7 cellular contexts compared by ENCODE assay signal in genomic region chr16:88759245-88759975, GRCh38. TPM values are rescaled to one million over a fixed set of nuclear protein-coding genes. Genes with fewer than 3 reads are reported as not detected.
DNase-seq lines count a peak whose midpoint lies in the region; ATAC-seq, FAIRE-seq and TF ChIP-seq lines count a peak whose summit lies in the region.
"Had no signal": no experiment of that assay in that cellular context is flagged by ENCODE, and none has a peak within 500 bp of the region (broad histone marks: within the 10 kb centered on the region; RNA-seq: fewer than 3 reads in every experiment).

No MANE protein-coding gene starts in this region.

- H3K9me3 Mint-ChIP-seq in CD4-positive, alpha-beta memory T cell: no peaks in the 10 kb centered on the region
- H3K9me3 Mint-ChIP-seq in activated B cell treated with CpG ODN at 0.5 μM for 24 hours: no peaks in the 10 kb centered on the region

- H3K27me3 Mint-ChIP-seq in CD4-positive, alpha-beta memory T cell: no peaks in the 10 kb centered on the region
- H3K27me3 Mint-ChIP-seq in activated B cell treated with CpG ODN at 0.5 μM for 24 hours: no peaks in the 10 kb centered on the region

- H3K4me3 ChIP-seq in CD4-positive, alpha-beta memory T cell (ENCODE audit: low read length in 2 of 2): no peak overlapping the region
- no peak overlapping the region for H3K4me3 ChIP-seq in right lobe of liver

- POLR2A ChIA-PET in CD4-positive, alpha-beta memory T cell (lab: Charles Lee; ENCODE audit: partially characterized antibody): interaction anchor here (1.1 to 4.8 kb wide), 7 partner anchors 10 to 43 kb away, joined by 3 to 52 read pairs (median 7); no protein-coding TSS in a partner anchor
- POLR2A ChIA-PET in activated B cell treated with CpG ODN at 0.5 μM for 24 hours (lab: Charles Lee): no interaction called here

- H3K27ac Mint-ChIP-seq in CD4-positive, alpha-beta memory T cell: peak overlapping the region; percentile 82 to 95 (median 90)
- H3K27ac Mint-ChIP-seq in activated B cell treated with CpG ODN at 0.5 μM for 24 hours: no peak overlapping the region

- H3K27me3 ChIP-seq in CD4-positive, alpha-beta memory T cell (ENCODE audit: insufficient read depth, low read length): no peaks in the 10 kb centered on the region
- no peaks in the 10 kb centered on the region for H3K27me3 ChIP-seq in right lobe of liver

- DNase-seq in CD4-positive, alpha-beta memory T cell: peak; percentile 61 to 77 (median 67)
- DNase-seq in activated B cell treated with CpG ODN at 0.5 μM for 24 hours (no peak), right lobe of liver (peak; percentile 86 to 96 (median 96)), urothelium cell line (ENCODE audit: low spot score) (no peak)
- DNase-seq: midbrain had no signal

- peak overlapping the region; percentile 32 for H3K27ac ChIP-seq in CD4-positive, alpha-beta memory T cell (ENCODE audit: low read depth, low read length)
- peak overlapping the region; percentile 34 to 91 (median 79) for H3K27ac ChIP-seq in right lobe of liver

- peaks cover 73% of the 10 kb centered on the region for H3K4me1 ChIP-seq in CD4-positive, alpha-beta memory T cell (ENCODE audit: insufficient read depth, low read length)
- H3K4me1 ChIP-seq in right lobe of liver: peaks cover 0 to 44% (median 23%) of the 10 kb centered on the region in 4 donors

- TF ChIP-seq POLR2A in right lobe of liver (IDR thresholded peaks at IDR 0.05): peak; percentile 47

- peak overlapping the region; percentile 69 to 89 (median 81) for H3K4me3 Mint-ChIP-seq in CD4-positive, alpha-beta memory T cell
- H3K4me3 Mint-ChIP-seq in activated B cell treated with CpG ODN at 0.5 μM for 24 hours: no peak overlapping the region

- H3K9me3 ChIP-seq in CD4-positive, alpha-beta memory T cell (ENCODE audit: control insufficient read depth in 1 of 2, low read length in 2 of 2): no peaks in the 10 kb centered on the region
- H3K9me3 ChIP-seq in right lobe of liver: no peaks in the 10 kb centered on the region

- CTCF ChIA-PET in CD4-positive, alpha-beta memory T cell (lab: Charles Lee; ENCODE audit: partially characterized antibody): interaction anchor here (1.2 to 5.4 kb wide), 7 partner anchors 14 to 99 kb away, joined by 4 to 40 read pairs (median 11); partner anchors contain the start of gene PIEZO1
- CTCF ChIA-PET in activated B cell treated with CpG ODN at 0.5 μM for 24 hours (lab: Charles Lee): interaction anchor here (2.2 kb wide), 1 partner anchor 22 kb away, joined by 11 read pairs; no protein-coding TSS in a partner anchor

- FAIRE-seq in urothelium cell line (lab: Jason Lieb, UNC): no peak

- WGBS in right lobe of liver (ENCODE audit: insufficient coverage, low coverage, low lambda C conversion rate, missing lambda C conversion rate): 6% methylated on average over 12 of the region's 26 CpGs

- TF ChIP-seq CTCF in activated B cell treated with CpG ODN at 0.5 μM for 24 hours (IDR thresholded peaks at IDR 0.05): no peak
- peak; percentile 28 to 67 (median 44) for TF ChIP-seq CTCF in right lobe of liver (IDR thresholded peaks at IDR 0.05)

- H3K36me3 ChIP-seq in CD4-positive, alpha-beta memory T cell (ENCODE audit: insufficient read depth, low read length): no peaks in the 10 kb centered on the region
- H3K36me3 ChIP-seq in right lobe of liver: no peaks in the 10 kb centered on the region

- peak; percentile 36 for ATAC-seq in activated B cell treated with CpG ODN at 0.5 μM for 24 hours (ENCODE audit: low read depth)
- peak; percentile 76 to 90 (median 88) for ATAC-seq in right lobe of liver
- ATAC-seq in HG02759 (IDR thresholded peaks at IDR 0.05; ENCODE audit: unreplicated experiment): no peak
- no peak for ATAC-seq in HG02798 (IDR thresholded peaks at IDR 0.05; ENCODE audit: poor library complexity, unreplicated experiment)

- peaks cover 0 to 20% of the 10 kb centered on the region in 2 donors for H3K36me3 Mint-ChIP-seq in CD4-positive, alpha-beta memory T cell
- peaks cover 10% of the 10 kb centered on the region for H3K36me3 Mint-ChIP-seq in activated B cell treated with CpG ODN at 0.5 μM for 24 hours (ENCODE audit: low read depth)

- peaks cover 22 to 55% (median 32%) of the 10 kb centered on the region in 4 donors for H3K4me1 Mint-ChIP-seq in CD4-positive, alpha-beta memory T cell
- peaks cover 16% of the 10 kb centered on the region for H3K4me1 Mint-ChIP-seq in activated B cell treated with CpG ODN at 0.5 μM for 24 hours

- intact Hi-C loops in CD4-positive, alpha-beta memory T cell (cut with micrococcal nuclease): loop anchor here (1.0 to 2.0 kb wide), 2 partner anchors 14 to 23 kb away; no protein-coding TSS in a partner anchor
- intact Hi-C loops in activated B cell treated with CpG ODN at 0.5 μM for 24 hours (cut with micrococcal nuclease): no loop called here
- intact Hi-C loops in right lobe of liver (cut with DNase I): no loop called here

RNA-seq across cellular contexts. Expression of gene PIEZO1, which starts 25.6 kb away (rescaled TPM):
- total RNA-seq in CD4-positive, alpha-beta memory T cell: 100 to 1,000 TPM; 274 to 302 TPM
- 10 to 100 TPM; 12.0 to 67.5 TPM for polyA plus RNA-seq in CD4-positive, alpha-beta memory T cell
- total RNA-seq in activated B cell treated with CpG ODN at 0.5 μM for 24 hours (75.2 and 85.9 TPM in 2 replicates), right lobe of liver (10 to 100 TPM; 48.9 to 91.9 (median 64.4) TPM)

RNA-seq across cellular contexts. Expression of gene CDT1, which starts 44.2 kb away (rescaled TPM):
- under 1 TPM; 0.17 TPM for total RNA-seq in CD4-positive, alpha-beta memory T cell
- under 1 TPM; 0.19 to 0.26 TPM for polyA plus RNA-seq in CD4-positive, alpha-beta memory T cell
- total RNA-seq in activated B cell treated with CpG ODN at 0.5 μM for 24 hours: 4.3 and 5.5 TPM in 2 replicates
- total RNA-seq in right lobe of liver: 1 to 10 TPM in 2 of 6 experiments, under 1 TPM in 4; 0.22 to 9.6 (median 0.42) TPM

RNA-seq across cellular contexts. Expression of gene APRT, which starts 52.3 kb away (rescaled TPM):
- 100 to 1,000 TPM; 171 to 175 TPM for total RNA-seq in CD4-positive, alpha-beta memory T cell
- 100 to 1,000 TPM; 569 to 624 TPM for polyA plus RNA-seq in CD4-positive, alpha-beta memory T cell
- total RNA-seq in activated B cell treated with CpG ODN at 0.5 μM for 24 hours: 198 and 209 TPM in 2 replicates
- total RNA-seq in right lobe of liver: 100 to 1,000 TPM in 2 of 6 experiments, 10 to 100 TPM in 4; 61.4 to 120 (median 74.1) TPM

RNA-seq across cellular contexts. Expression of gene CTU2, which starts 53.1 kb away (rescaled TPM):
- total RNA-seq in CD4-positive, alpha-beta memory T cell: 10 to 100 TPM; 20.4 to 21.1 TPM
- 10 to 100 TPM; 11.5 to 13.6 TPM for polyA plus RNA-seq in CD4-positive, alpha-beta memory T cell
- total RNA-seq in activated B cell treated with CpG ODN at 0.5 μM for 24 hours: 28.8 and 36.7 TPM in 2 replicates
- 1 to 10 TPM; 5.0 to 9.5 (median 8.2) TPM for total RNA-seq in right lobe of liver

RNA-seq across cellular contexts. Expression of gene RNF166, which starts 53.2 kb away (rescaled TPM):
- 100 to 1,000 TPM; 129 to 137 TPM for total RNA-seq in CD4-positive, alpha-beta memory T cell
- polyA plus RNA-seq in CD4-positive, alpha-beta memory T cell: 10 to 100 TPM; 90.5 to 92.9 TPM
- 31.0 and 45.3 TPM in 2 replicates for total RNA-seq in activated B cell treated with CpG ODN at 0.5 μM for 24 hours
- 10 to 100 TPM in 2 of 6 experiments, 1 to 10 TPM in 4; 8.1 to 12.8 (median 10.0) TPM for total RNA-seq in right lobe of liver

Comparison
In these comparisons a context has a peak if more than half of its experiments do, and no peak if none do; other contexts are left out.
1. DNase-seq: peak in CD4-positive, alpha-beta memory T cell (5 of 5) and right lobe of liver (3 of 3); none in activated B cell treated with CpG ODN at 0.5 μM for 24 hours (single experiment) and urothelium cell line (single experiment).
2. ATAC-seq: peak in activated B cell treated with CpG ODN at 0.5 μM for 24 hours (single experiment) and right lobe of liver (4 of 4); none in HG02759 (single experiment) and HG02798 (single experiment).